In genomic region chr6:121881974-121882667, GRCh38 we compare ENCODE assay signal across 11 cellular contexts.
DNase-seq lines count a peak whose midpoint lies in the region; TF ChIP-seq lines count a peak whose summit lies in the region.
"Had no signal": no experiment of that assay in that cellular context is flagged by ENCODE, and none has a peak within 500 bp of the region (broad histone marks: within the 10 kb centered on the region; RNA-seq: fewer than 3 reads in every experiment).

No MANE protein-coding gene starts in this region.

- H3K4me1 ChIP-seq in testis (no peaks in the 10 kb centered on the region), Karpas-422 (ENCODE audit: low read length) (no peaks in the 10 kb centered on the region)

- H3K27me3 ChIP-seq in testis (no peaks in the 10 kb centered on the region), Karpas-422 (ENCODE audit: low read length) (no peaks in the 10 kb centered on the region)

- no peak overlapping the region for H3K4me3 ChIP-seq in testis
- H3K4me3 ChIP-seq in Karpas-422 (ENCODE audit: low read length), result no peak overlapping the region

- 95 to 100% methylated on average over 2 of the region's 2 CpGs for WGBS in testis, 2 donors

- H3K27ac ChIP-seq in testis (no peak overlapping the region), Karpas-422 (ENCODE audit: low read length) (no peak overlapping the region)

- no peaks in the 10 kb centered on the region for H3K9me3 ChIP-seq in testis
- no peaks in the 10 kb centered on the region for H3K9me3 ChIP-seq in Karpas-422 (ENCODE audit: low read length)

- TF ChIP-seq POLR2A in testis (IDR thresholded peaks at IDR 0.05), result no peak

- H2AFZ ChIP-seq in Karpas-422 (ENCODE audit: low read length), result no peak overlapping the region

- H3K36me3 ChIP-seq in testis (ENCODE audit: low read depth, missing control alignments) (no peaks in the 10 kb centered on the region), Karpas-422 (ENCODE audit: insufficient read depth, low read length) (no peaks in the 10 kb centered on the region)

- peak; percentile 99 for DNase-seq in EH (ENCODE audit: low read depth)
- DNase-seq in M059J (ENCODE audit: low read depth), result peak; percentile 93
- peak; percentile 66 for DNase-seq in dedifferentiated amniotic fluid mesenchymal stem cell (ENCODE audit: extremely low spot score)
- DNase-seq in renal cortical epithelial cell (ENCODE audit: low read depth), result peak; percentile 2
- no peak for DNase-seq in DMS53 treated with DMSO at 0.1 percent for 48 hours (lab: John Stamatoyannopoulos, UW; ENCODE audit: unreplicated experiment)
- DNase-seq in testis, result no peak
- no peak for DNase-seq in activated CD8-positive, alpha-beta memory T cell treated with anti-CD3 and anti-CD28 coated beads for 24 hours
- DNase-seq in Karpas-422, result no peak
- DNase-seq: caudate nucleus, MM.1S, T-helper 1 cell had no signal

- no peak overlapping the region for H3K4me2 ChIP-seq in Karpas-422 (ENCODE audit: low read depth, low read length, poor library complexity, severe bottlenecking)

- no peak for TF ChIP-seq CTCF in testis (IDR thresholded peaks at IDR 0.05)

- intact Hi-C loops in testis (cut with DNase I; ENCODE audit: low total_unique reads), result no loop called here

- no peaks in the 10 kb centered on the region for H4K20me1 ChIP-seq in Karpas-422 (ENCODE audit: insufficient read depth, low read depth, low read length)

- no peaks in the 10 kb centered on the region for H3K79me2 ChIP-seq in Karpas-422 (ENCODE audit: low read length)

- no peaks in the 10 kb centered on the region for H3K9me2 ChIP-seq in Karpas-422 (replicated peaks; ENCODE audit: insufficient read depth, low read length)

- no peak overlapping the region for H3K9ac ChIP-seq in Karpas-422 (ENCODE audit: low read length)

Comparison
In these comparisons a context has a peak if more than half of its experiments do, and no peak if none do; other contexts are left out.
1. DNase-seq: peak in EH (single experiment), M059J (single experiment), dedifferentiated amniotic fluid mesenchymal stem cell (single experiment) and renal cortical epithelial cell (single experiment); none in DMS53 treated with DMSO at 0.1 percent for 48 hours (single experiment), testis (single experiment), activated CD8-positive, alpha-beta memory T cell treated with anti-CD3 and anti-CD28 coated beads for 24 hours (single experiment) and Karpas-422 (single experiment).